1 cellular context compared by ENCODE assay signal in the genomic region with DNA sequence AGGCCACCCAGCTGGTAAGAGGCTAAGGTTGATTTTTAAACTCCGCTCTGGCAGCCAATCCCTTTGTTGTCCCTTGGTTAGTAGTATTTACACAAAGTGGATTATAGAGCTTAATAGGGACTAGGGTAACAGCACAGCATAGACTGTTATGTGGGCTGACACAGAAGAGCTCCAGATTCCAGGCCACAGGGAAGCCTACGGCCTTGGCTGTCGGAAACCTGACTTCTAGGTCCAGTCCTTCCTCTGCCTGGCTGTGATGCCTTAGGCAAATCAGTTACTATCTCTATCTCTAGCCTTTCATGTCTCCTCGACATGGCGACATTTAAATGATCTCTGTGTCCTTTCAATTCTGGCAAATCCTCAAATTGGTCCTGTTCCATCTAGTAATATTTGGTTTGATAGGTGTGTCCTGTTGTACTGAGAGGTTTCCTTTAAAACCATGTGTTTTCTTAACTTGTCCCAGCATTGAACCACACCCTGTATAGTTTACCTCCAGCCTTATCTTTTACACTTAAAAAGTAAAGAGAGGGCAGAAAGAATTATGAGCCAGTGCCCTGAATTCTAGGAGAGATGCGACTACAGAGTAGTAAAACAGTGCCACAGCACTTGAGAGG.
TF ChIP-seq lines count a peak whose summit lies in the region.

No MANE protein-coding gene starts in this region.

TF ChIP-seq in SK-N-SH treated with all-trans-retinoic acid at 6 μM for 48 hours, 23 proteins besides CTCF, POLR2A, EP300 and RAD21 (continued from another document):
- TF ChIP-seq BACH2 (CRISPR knock-in tag; IDR thresholded peaks at IDR 0.05; ENCODE audit: borderline replicate concordance) (no peak), CSDC2 (CRISPR knock-in tag; IDR thresholded peaks at IDR 0.05) (no peak), GLIS3 (CRISPR knock-in tag; IDR thresholded peaks at IDR 0.05) (no peak), ZNF70 (CRISPR knock-in tag; IDR thresholded peaks at IDR 0.05) (no peak), ARNTL (CRISPR knock-in tag; IDR thresholded peaks at IDR 0.05; ENCODE audit: borderline replicate concordance, low read depth) (no peak), ZNF565 (CRISPR knock-in tag; conservative IDR thresholded peaks at IDR 0.05; ENCODE audit: low read depth) (no peak), TOX (CRISPR knock-in tag; IDR thresholded peaks at IDR 0.05; ENCODE audit: borderline replicate concordance) (no peak)
- TF ChIP-seq, protein P1, sequence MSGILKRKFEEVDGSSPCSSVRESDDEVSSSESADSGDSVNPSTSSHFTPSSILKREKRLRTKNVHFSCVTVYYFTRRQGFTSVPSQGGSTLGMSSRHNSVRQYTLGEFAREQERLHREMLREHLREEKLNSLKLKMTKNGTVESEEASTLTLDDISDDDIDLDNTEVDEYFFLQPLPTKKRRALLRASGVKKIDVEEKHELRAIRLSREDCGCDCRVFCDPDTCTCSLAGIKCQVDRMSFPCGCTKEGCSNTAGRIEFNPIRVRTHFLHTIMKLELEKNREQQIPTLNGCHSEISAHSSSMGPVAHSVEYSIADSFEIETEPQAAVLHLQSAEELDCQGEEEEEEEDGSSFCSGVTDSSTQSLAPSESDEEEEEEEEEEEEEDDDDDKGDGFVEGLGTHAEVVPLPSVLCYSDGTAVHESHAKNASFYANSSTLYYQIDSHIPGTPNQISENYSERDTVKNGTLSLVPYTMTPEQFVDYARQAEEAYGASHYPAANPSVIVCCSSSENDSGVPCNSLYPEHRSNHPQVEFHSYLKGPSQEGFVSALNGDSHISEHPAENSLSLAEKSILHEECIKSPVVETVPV (CRISPR knock-in tag; IDR thresholded peaks at IDR 0.05), result no peak
- TF ChIP-seq, protein P2, sequence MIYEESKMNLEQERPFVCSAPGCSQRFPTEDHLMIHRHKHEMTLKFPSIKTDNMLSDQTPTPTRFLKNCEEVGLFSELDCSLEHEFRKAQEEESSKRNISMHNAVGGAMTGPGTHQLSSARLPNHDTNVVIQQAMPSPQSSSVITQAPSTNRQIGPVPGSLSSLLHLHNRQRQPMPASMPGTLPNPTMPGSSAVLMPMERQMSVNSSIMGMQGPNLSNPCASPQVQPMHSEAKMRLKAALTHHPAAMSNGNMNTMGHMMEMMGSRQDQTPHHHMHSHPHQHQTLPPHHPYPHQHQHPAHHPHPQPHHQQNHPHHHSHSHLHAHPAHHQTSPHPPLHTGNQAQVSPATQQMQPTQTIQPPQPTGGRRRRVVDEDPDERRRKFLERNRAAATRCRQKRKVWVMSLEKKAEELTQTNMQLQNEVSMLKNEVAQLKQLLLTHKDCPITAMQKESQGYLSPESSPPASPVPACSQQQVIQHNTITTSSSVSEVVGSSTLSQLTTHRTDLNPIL (CRISPR knock-in tag; IDR thresholded peaks at IDR 0.05; ENCODE audit: low read depth), result no peak
- TF ChIP-seq, protein P3, sequence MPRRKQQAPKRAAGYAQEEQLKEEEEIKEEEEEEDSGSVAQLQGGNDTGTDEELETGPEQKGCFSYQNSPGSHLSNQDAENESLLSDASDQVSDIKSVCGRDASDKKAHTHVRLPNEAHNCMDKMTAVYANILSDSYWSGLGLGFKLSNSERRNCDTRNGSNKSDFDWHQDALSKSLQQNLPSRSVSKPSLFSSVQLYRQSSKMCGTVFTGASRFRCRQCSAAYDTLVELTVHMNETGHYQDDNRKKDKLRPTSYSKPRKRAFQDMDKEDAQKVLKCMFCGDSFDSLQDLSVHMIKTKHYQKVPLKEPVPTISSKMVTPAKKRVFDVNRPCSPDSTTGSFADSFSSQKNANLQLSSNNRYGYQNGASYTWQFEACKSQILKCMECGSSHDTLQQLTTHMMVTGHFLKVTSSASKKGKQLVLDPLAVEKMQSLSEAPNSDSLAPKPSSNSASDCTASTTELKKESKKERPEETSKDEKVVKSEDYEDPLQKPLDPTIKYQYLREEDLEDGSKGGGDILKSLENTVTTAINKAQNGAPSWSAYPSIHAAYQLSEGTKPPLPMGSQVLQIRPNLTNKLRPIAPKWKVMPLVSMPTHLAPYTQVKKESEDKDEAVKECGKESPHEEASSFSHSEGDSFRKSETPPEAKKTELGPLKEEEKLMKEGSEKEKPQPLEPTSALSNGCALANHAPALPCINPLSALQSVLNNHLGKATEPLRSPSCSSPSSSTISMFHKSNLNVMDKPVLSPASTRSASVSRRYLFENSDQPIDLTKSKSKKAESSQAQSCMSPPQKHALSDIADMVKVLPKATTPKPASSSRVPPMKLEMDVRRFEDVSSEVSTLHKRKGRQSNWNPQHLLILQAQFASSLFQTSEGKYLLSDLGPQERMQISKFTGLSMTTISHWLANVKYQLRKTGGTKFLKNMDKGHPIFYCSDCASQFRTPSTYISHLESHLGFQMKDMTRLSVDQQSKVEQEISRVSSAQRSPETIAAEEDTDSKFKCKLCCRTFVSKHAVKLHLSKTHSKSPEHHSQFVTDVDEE (CRISPR knock-in tag; IDR thresholded peaks at IDR 0.05), result no peak
- TF ChIP-seq, protein P4, sequence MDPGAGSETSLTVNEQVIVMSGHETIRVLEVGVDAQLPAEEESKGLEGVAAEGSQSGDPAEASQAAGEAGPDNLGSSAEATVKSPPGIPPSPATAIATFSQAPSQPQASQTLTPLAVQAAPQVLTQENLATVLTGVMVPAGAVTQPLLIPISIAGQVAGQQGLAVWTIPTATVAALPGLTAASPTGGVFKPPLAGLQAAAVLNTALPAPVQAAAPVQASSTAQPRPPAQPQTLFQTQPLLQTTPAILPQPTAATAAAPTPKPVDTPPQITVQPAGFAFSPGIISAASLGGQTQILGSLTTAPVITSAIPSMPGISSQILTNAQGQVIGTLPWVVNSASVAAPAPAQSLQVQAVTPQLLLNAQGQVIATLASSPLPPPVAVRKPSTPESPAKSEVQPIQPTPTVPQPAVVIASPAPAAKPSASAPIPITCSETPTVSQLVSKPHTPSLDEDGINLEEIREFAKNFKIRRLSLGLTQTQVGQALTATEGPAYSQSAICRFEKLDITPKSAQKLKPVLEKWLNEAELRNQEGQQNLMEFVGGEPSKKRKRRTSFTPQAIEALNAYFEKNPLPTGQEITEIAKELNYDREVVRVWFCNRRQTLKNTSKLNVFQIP (CRISPR knock-in tag; IDR thresholded peaks at IDR 0.05; ENCODE audit: borderline replicate concordance, low read depth), result no peak
